In the genomic region with DNA sequence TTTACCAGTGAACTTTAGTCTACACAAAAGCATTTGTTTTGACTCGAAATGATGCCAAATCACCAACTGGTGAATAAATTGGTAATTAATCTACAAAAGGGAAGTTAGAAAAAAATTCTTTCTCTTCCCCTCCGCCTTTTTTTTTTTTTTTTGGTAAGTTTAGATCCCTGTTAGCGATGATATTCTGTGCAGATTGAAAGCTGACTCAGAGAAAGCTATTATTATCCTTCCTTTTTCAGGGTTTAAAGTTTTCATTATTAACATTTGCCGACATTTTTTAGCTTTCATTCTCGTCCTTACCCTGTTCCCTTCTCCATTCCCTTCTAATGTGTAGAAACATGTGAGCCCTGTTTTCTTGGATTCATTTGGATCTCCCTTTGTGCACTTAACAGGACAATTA, we compare ENCODE assay signal across 1 cellular context.
TF ChIP-seq lines count a peak whose summit lies in the region.

No MANE protein-coding gene starts in this region.

TF ChIP-seq in GM12878, 131 proteins besides CTCF, POLR2A, EP300 and RAD21 (continued from another document):
- TF ChIP-seq NBN (IDR thresholded peaks at IDR 0.05), result no peak
- peak; percentile 73; the same call in 1 of the 2 replicates for TF ChIP-seq MEF2A (IDR thresholded peaks at IDR 0.05; ENCODE audit: insufficient read depth, low read depth, low read length)
- no peak for TF ChIP-seq SMARCA5 (IDR thresholded peaks at IDR 0.05)
- TF ChIP-seq NFIC (IDR thresholded peaks at IDR 0.05; ENCODE audit: low read depth, low read length), result peak; percentile 31; the same call in 1 of the 2 replicates
TF ChIP-seq in GM12878: peak in this region for 4.
